In the genomic region with DNA sequence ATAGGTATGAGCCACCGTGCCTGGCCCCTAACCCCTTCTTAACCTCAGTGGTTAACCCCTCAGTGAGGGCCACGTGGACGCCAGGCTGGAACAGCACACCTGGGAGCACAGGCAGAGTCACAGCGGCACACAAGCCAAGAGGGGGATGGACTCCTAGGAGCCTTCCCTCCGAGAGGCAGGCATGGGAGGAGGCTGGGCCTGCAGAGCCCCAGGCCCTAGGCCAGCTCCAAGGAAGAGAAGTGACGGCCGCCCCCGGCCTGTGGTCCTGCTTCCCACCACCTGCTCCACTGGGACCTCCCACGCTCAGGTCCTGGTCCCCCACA, we compare ENCODE assay signal across 31 cellular contexts. TPM values are rescaled to one million over a fixed set of nuclear protein-coding genes. Genes with fewer than 3 reads are reported as not detected.
"Had no signal": no experiment of that assay in that cellular context is flagged by ENCODE, and none has a peak within 500 bp of the region (broad histone marks: within the 10 kb centered on the region; RNA-seq: fewer than 3 reads in every experiment).

No MANE protein-coding gene starts in this region.

- ATAC-seq: activated CD8-positive, alpha-beta T cell treated with anti-CD3 and anti-CD28 coated beads for 36 hours; activated naive CD8-positive, alpha-beta T cell treated with anti-CD3 and anti-CD28 coated beads, Interleukin-2, amount 50 U/mL, for 24 hours; esophagus mucosa; natural killer cell; sciatic nerve; stimulated activated memory B cell treated with anti-CD40 and anti-IgM and Interleukin-4, amounts not matched to agents 10 μg/mL and 1 μg/mL and 100 μg/mL, for 72 hours; stimulated activated naive CD8-positive, alpha-beta T cell treated with anti-CD3 and anti-CD28 coated beads, Interleukin-15, amount 100 ng/mL, for 72 hours; upper lobe of right lung had no signal

- DNase-seq: activated B cell treated with CpG ODN at 0.5 μM for 24 hours; activated CD4-positive, alpha-beta T cell treated with anti-CD3 and anti-CD28 coated beads, Interleukin-2, amount 50 U/mL, for 1 hour; activated CD8-positive, alpha-beta T cell treated with anti-CD3 and anti-CD28 coated beads for 36 hours; activated naive CD8-positive, alpha-beta T cell treated with anti-CD3 and anti-CD28 coated beads, Interleukin-2, amount 50 U/mL, for 24 hours; activated T-cell treated with anti-CD3 and anti-CD28 coated beads, Interleukin-2, amount 50 U/mL, for 48 hours; amygdala; caudate nucleus; cortex of kidney; endodermal cell; foreskin fibroblast; head of caudate nucleus; hypothalamus; immature natural killer cell; kidney; natural killer cell; stimulated activated CD4-positive, alpha-beta T cell treated with anti-CD3 and anti-CD28 coated beads, Interleukin-1b, Interleukin-23, amount 100 ng/mL, for 48 hours; stimulated activated CD4-positive, alpha-beta T cell treated with anti-CD3 and anti-CD28 coated beads, Interleukin-4, amount 100 ng/mL, for 4 hours; stimulated activated CD8-positive, alpha-beta memory T cell treated with anti-CD3 and anti-CD28 coated beads, Interleukin-4, amount 100 ng/mL, for 48 hours; stimulated activated naive CD8-positive, alpha-beta T cell treated with anti-CD3 and anti-CD28 coated beads, Interleukin-15, amount 100 ng/mL, for 72 hours; thyroid gland; upper lobe of right lung had no signal

- H3K27ac ChIP-seq: neutrophil, skin epidermis, thyroid gland, upper lobe of right lung had no signal

- H3K9me3 ChIP-seq: neutrophil, thyroid gland, upper lobe of right lung had no signal

- H3K36me3 ChIP-seq: neutrophil, thyroid gland, upper lobe of right lung had no signal

- FAIRE-seq: kidney had no signal

- H3K4me3 ChIP-seq: skin epidermis, thyroid gland, upper lobe of right lung had no signal

RNA-seq across cellular contexts. Expression of gene GATA5, which starts 3.8 kb away (rescaled TPM):
- total RNA-seq: activated B cell treated with CpG ODN at 0.5 μM for 24 hours; activated CD8-positive, alpha-beta T cell treated with anti-CD3 and anti-CD28 coated beads for 36 hours; activated T-helper 2 cell treated with anti-CD3 and anti-CD28 coated beads, Interferon-gamma antibody, Interleukin-2, Interleukin-4, amounts not matched to agents 10 μg/mL and 5 μg/mL and 100 μg/mL, durations not matched to agents 14 hours and 24 hours and 36 hours; chondrocyte; esophagus mucosa; natural killer cell; osteocyte; renal cortical epithelial cell had no signal

RNA-seq across cellular contexts. Expression of gene RBBP8NL, which starts 44.6 kb away (rescaled TPM):
- total RNA-seq: activated B cell treated with CpG ODN at 0.5 μM for 24 hours; activated CD8-positive, alpha-beta T cell treated with anti-CD3 and anti-CD28 coated beads for 36 hours; activated T-helper 2 cell treated with anti-CD3 and anti-CD28 coated beads, Interferon-gamma antibody, Interleukin-2, Interleukin-4, amounts not matched to agents 10 μg/mL and 5 μg/mL and 100 μg/mL, durations not matched to agents 14 hours and 24 hours and 36 hours; chondrocyte; natural killer cell; osteocyte; posterior vena cava; renal cortical epithelial cell; sciatic nerve had no signal
